Comparison of ENCODE assay signal across 11 cellular contexts in the genomic region with DNA sequence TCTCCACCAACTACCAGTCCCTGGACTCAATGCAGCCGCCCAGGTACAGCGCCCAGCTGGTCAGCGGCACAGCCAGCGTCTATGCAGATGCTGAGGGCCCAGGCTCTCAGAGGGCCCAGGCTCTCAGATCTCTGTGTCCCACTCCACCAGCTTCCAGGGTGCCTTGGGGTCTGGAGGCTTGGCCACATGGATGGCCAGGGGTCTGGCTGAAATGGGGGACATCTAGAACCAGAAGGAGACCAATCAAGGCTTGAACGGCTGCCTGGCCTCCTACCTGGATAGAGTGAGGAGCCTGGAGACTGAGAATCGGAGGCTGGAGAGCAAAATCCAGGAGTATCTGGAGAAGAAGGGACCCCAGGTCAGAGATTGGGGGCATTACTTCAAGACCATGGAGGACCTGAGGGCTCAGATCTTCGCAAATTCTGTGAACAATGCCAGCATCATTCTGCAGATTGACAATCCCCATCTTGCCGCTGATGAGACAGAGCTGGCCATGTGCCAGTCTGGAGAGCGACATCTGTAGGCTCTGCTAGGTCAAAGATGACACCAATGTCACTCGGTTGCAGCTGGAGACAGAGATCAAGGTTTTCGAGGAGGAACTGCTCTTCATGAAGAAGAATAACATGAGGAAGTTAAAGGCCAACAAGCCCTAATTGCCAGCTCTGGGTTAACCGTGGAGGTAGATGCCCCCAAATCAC. TPM values are rescaled to one million over a fixed set of nuclear protein-coding genes. Genes with fewer than 3 reads are reported as not detected.
DNase-seq lines count a peak whose midpoint lies in the region; FAIRE-seq and TF ChIP-seq lines count a peak whose summit lies in the region.
"Had no signal": no experiment of that assay in that cellular context is flagged by ENCODE, and none has a peak within 500 bp of the region (broad histone marks: within the 10 kb centered on the region; RNA-seq: fewer than 3 reads in every experiment).

No MANE protein-coding gene starts in this region.

- in situ Hi-C loops in HAP-1 (cut with MboI; ENCODE audit: low sequenced_read_pairs): no loop called here

- peaks cover 3% of the 10 kb centered on the region for H3K4me1 ChIP-seq in OCI-LY1 (ENCODE audit: insufficient read depth, low read length, severe bottlenecking)
- no peaks in the 10 kb centered on the region for H3K4me1 ChIP-seq in HAP-1
- no peaks in the 10 kb centered on the region for H3K4me1 ChIP-seq in H9 (ENCODE audit: insufficient read depth, low read length)

- H3K27me3 Mint-ChIP-seq in H9 (ENCODE audit: low read depth): peaks cover 5% of the 10 kb centered on the region

- H3K4ac ChIP-seq in H9 (ENCODE audit: low read depth, low read length): no peak overlapping the region

- H2AK5ac ChIP-seq in H9 (ENCODE audit: insufficient read length, low read length): no peak overlapping the region

- H3F3A ChIP-seq in OCI-LY1 (ENCODE audit: insufficient read depth, low read length): no peaks in the 10 kb centered on the region

- no peak overlapping the region for H3K56ac ChIP-seq in H9 (ENCODE audit: insufficient read length, low read depth, low read length)

- H2BK12ac ChIP-seq in H9 (ENCODE audit: insufficient read length, low read depth, low read length): no peak overlapping the region

- DNase-seq in GM12864 (ENCODE audit: low read depth) (no peak), glomerular visceral epithelial cell (ENCODE audit: extremely low spot score) (no peak), HAP-1 (ENCODE audit: low spot score in 2 of 2) (no peak), urothelium cell line (ENCODE audit: low spot score) (no peak), H9 (no peak)
- peak; percentile 37 for DNase-seq in activated naive CD4-positive, alpha-beta T cell treated with Interleukin-2 at 50 U/mL for 16 hours
- DNase-seq in stimulated activated CD4-positive, alpha-beta T cell treated with anti-CD3 and anti-CD28 coated beads, Interleukin-2, amount 100 ng/mL, for 24 hours: peak; percentile 56 to 58
- DNase-seq: MG63 had no signal

- peak; percentile 27 for TF ChIP-seq CTCF in GM12864 (IDR thresholded peaks at IDR 0.05; ENCODE audit: low read depth, low read length, missing control alignments)
- TF ChIP-seq CTCF in OCI-LY1 (IDR thresholded peaks at IDR 0.05; ENCODE audit: low read length): peak; percentile 56
- TF ChIP-seq CTCF in H9 (conservative IDR thresholded peaks at IDR 0.05): no peak

- H3K23ac ChIP-seq in H9 (ENCODE audit: insufficient read length, low read depth, low read length): no peak overlapping the region

- no peaks in the 10 kb centered on the region for H3K23me2 ChIP-seq in H9 (ENCODE audit: insufficient read length, low read depth, low read length, poor library complexity, severe bottlenecking)

- H3K79me2 ChIP-seq in OCI-LY1 (ENCODE audit: insufficient read depth, low read length) (no peaks in the 10 kb centered on the region), H9 (ENCODE audit: insufficient read depth, low read length) (no peaks in the 10 kb centered on the region)

- no peak overlapping the region for H2BK15ac ChIP-seq in H9 (ENCODE audit: low read depth, low read length)

- H3K9me3 ChIP-seq in OCI-LY1 (ENCODE audit: low read length): no peaks in the 10 kb centered on the region
- H3K9me3 ChIP-seq in HAP-1: no peaks in the 10 kb centered on the region
- H3K9me3 ChIP-seq in H9 (ENCODE audit: control insufficient read depth, low read depth, low read length): no peaks in the 10 kb centered on the region
- H3K9me3 ChIP-seq: MG63 had no signal

- no peak overlapping the region for H3K9ac ChIP-seq in OCI-LY1 (ENCODE audit: low read length)
- H3K9ac ChIP-seq in H9 (ENCODE audit: extremely low read depth, insufficient read length, low read length): no peak overlapping the region

- H2BK20ac ChIP-seq in H9 (ENCODE audit: low read depth, low read length, poor library complexity, severe bottlenecking): no peak overlapping the region

- H3K14ac ChIP-seq in H9 (ENCODE audit: insufficient read depth, low read length): no peak overlapping the region

- no peak overlapping the region for H2BK5ac ChIP-seq in H9 (ENCODE audit: insufficient read length, low read length)

- H2BK120ac ChIP-seq in H9 (ENCODE audit: low read depth, low read length, poor library complexity, severe bottlenecking): no peak overlapping the region

- H3K79me1 ChIP-seq in H9 (ENCODE audit: insufficient read depth, low read depth, low read length, poor library complexity, severe bottlenecking): no peaks in the 10 kb centered on the region

- H3K4me3 ChIP-seq in GM12864 (ENCODE audit: low read depth, low read length) (no peak overlapping the region), OCI-LY1 (ENCODE audit: low read depth, low read length, poor library complexity, severe bottlenecking) (no peak overlapping the region), HAP-1 (no peak overlapping the region)
- H3K4me3 ChIP-seq: MG63 had no signal

- H3K18ac ChIP-seq in H9 (ENCODE audit: insufficient read length, low read depth, low read length): no peak overlapping the region

- H3K4me3 Mint-ChIP-seq in H9: no peak overlapping the region
- H3K4me3 Mint-ChIP-seq: neural crest cell had no signal

- H4K8ac ChIP-seq in H9 (replicated peaks; ENCODE audit: insufficient read length, low read depth, low read length): no peak overlapping the region

- H3K27ac Mint-ChIP-seq in H9: no peak overlapping the region

- H4K20me1 ChIP-seq in OCI-LY1 (ENCODE audit: insufficient read depth, low read length) (no peaks in the 10 kb centered on the region), H9 (ENCODE audit: control insufficient read depth, insufficient read depth, insufficient read length) (no peaks in the 10 kb centered on the region)

- FAIRE-seq in urothelium cell line (lab: Jason Lieb, UNC): no peak

- H2AFZ ChIP-seq in OCI-LY1 (ENCODE audit: low read length) (no peak overlapping the region), H9 (ENCODE audit: low read length) (no peak overlapping the region)

- H3K4me2 ChIP-seq in OCI-LY1 (ENCODE audit: low read length) (no peak overlapping the region), H9 (ENCODE audit: insufficient read depth, insufficient read length, low read length) (no peak overlapping the region)

- H3K36me3 ChIP-seq in OCI-LY1 (ENCODE audit: insufficient read depth, low read length) (no peaks in the 10 kb centered on the region), HAP-1 (replicated peaks) (no peaks in the 10 kb centered on the region)
- H3K36me3 ChIP-seq: MG63 had no signal

- no peaks in the 10 kb centered on the region; a peak in 1 of 7 replicates for H3K36me3 Mint-ChIP-seq in H9 (ENCODE audit: insufficient read depth in 1 of 3, low read depth in 3 of 3)

- H4K91ac ChIP-seq in H9 (ENCODE audit: insufficient read length, low read depth, low read length): no peak overlapping the region

- no peak overlapping the region for H3T11ph ChIP-seq in H9 (ENCODE audit: low read length)

- H4K5ac ChIP-seq in H9 (ENCODE audit: insufficient read length, low read depth, low read length): no peak overlapping the region

- H3K9me2 ChIP-seq in OCI-LY1 (ENCODE audit: low read depth, low read length): no peaks in the 10 kb centered on the region

- H3K4me1 Mint-ChIP-seq in H9: peaks cover 1 to 2% of the 10 kb centered on the region in 2 experiments; a peak in 2 of 4 replicates
- H3K4me1 Mint-ChIP-seq: neural crest cell had no signal

- no peaks in the 10 kb centered on the region for H3K27me3 ChIP-seq in OCI-LY1 (ENCODE audit: insufficient read depth, low read length)
- no peaks in the 10 kb centered on the region for H3K27me3 ChIP-seq in HAP-1 (ENCODE audit: low read depth)
- no peaks in the 10 kb centered on the region; the same call in 1 of the 2 replicates for H3K27me3 ChIP-seq in H9 (ENCODE audit: insufficient read depth, low read length)
- H3K27me3 ChIP-seq: MG63 had no signal

- no peak overlapping the region for H3K27ac ChIP-seq in OCI-LY1 (ENCODE audit: low read depth, low read length, poor library complexity, severe bottlenecking)
- no peak overlapping the region for H3K27ac ChIP-seq in H9 (ENCODE audit: insufficient read length, low read depth, low read length)

- H3K9me3 Mint-ChIP-seq in H9: no peaks in the 10 kb centered on the region
- H3K9me3 Mint-ChIP-seq: neural crest cell had no signal

- no CpG with 5 or more reads among the region's 12 CpGs for WGBS in H9 (ENCODE audit: extremely low coverage, insufficient read length, low lambda C conversion rate)

RNA-seq across cellular contexts. Expression of gene GRM4, which starts 44.1 kb away (rescaled TPM):
- total RNA-seq in H9 (2021): 5.3 and 5.6 TPM in 2 replicates
- total RNA-seq: neural crest cell; T-helper 1 cell treated with Interleukin-12 subunit alpha and Interleukin-12 subunit beta and Interleukin-4 antibody, amounts not matched to agents 30 ng/mL and 1 ng/mL, for 36 hours had no signal

RNA-seq across cellular contexts. Expression of gene HMGA1, which starts 46.7 kb away (rescaled TPM):
- 2,116 and 2,191 TPM in 2 replicates for total RNA-seq in H9 (2021)

RNA-seq across cellular contexts. Expression of gene SMIM29, which starts 58.9 kb away (rescaled TPM):
- 5.1 and 5.4 TPM in 2 replicates for total RNA-seq in H9 (2021)

Comparison
In these comparisons a context has a peak if more than half of its experiments do, and no peak if none do; other contexts are left out.
1. DNase-seq: peak in activated naive CD4-positive, alpha-beta T cell treated with Interleukin-2 at 50 U/mL for 16 hours (single experiment) and stimulated activated CD4-positive, alpha-beta T cell treated with anti-CD3 and anti-CD28 coated beads, Interleukin-2, amount 100 ng/mL, for 24 hours (2 of 2); none in GM12864 (single experiment), glomerular visceral epithelial cell (single experiment), HAP-1 (0 of 2), urothelium cell line (single experiment) and H9 (single experiment).